In genomic region chr5:84397385-84397784, GRCh38 we compare ENCODE assay signal across 8 cellular contexts. TPM values are rescaled to one million over a fixed set of nuclear protein-coding genes. Genes with fewer than 3 reads are reported as not detected.
"Had no signal": no experiment of that assay in that cellular context is flagged by ENCODE, and none has a peak within 500 bp of the region (broad histone marks: within the 10 kb centered on the region; RNA-seq: fewer than 3 reads in every experiment).

No MANE protein-coding gene starts in this region.

- H3K27ac Mint-ChIP-seq: IgD-negative memory B cell had no signal

- H3K27ac ChIP-seq: HL-60 had no signal

- H3K36me3 Mint-ChIP-seq: IgD-negative memory B cell had no signal

- ATAC-seq: HepG2, K562 had no signal

- DNase-seq: IMR-90, KBM-7, KG1 had no signal

- H3K4me3 Mint-ChIP-seq: IgD-negative memory B cell had no signal

- H3K4me3 ChIP-seq: K562 had no signal

- H3K4me1 Mint-ChIP-seq: IgD-negative memory B cell had no signal

- H3K27me3 Mint-ChIP-seq: IgD-negative memory B cell had no signal

RNA-seq across cellular contexts. Expression of gene EDIL3, which starts 12.7 kb away (rescaled TPM):
- total RNA-seq: HepG2, HT-29 had no signal
- polyA plus RNA-seq: IgD-negative memory B cell, K562 had no signal
